Comparison of ENCODE assay signal across 10 cellular contexts in the genomic region with DNA sequence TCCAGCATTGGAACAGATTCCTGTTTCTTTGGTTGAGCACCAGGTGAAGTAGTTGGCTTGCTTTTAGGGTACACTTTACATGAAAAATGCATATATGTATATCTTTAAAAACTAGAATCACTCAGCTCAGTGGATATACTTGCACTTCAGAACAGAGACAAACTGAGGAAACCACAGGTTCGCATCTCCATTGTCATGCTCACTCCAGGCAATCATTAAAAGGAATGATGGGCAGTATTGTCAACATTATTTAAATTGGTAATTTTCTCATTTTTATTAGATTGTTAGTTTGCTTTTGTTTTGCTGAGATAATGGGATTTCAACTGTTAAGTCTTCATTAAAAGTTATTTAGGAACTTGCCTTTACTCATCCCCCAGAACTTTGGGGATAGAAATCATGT.
"Had no signal": no experiment of that assay in that cellular context is flagged by ENCODE, and none has a peak within 500 bp of the region (broad histone marks: within the 10 kb centered on the region; RNA-seq: fewer than 3 reads in every experiment).

No MANE protein-coding gene starts in this region.

- FAIRE-seq: HepG2, HTR-8/SVneo, K562 had no signal

- H3K27ac ChIP-seq: HL-60, KMS-11 had no signal

- DNase-seq: IMR-90, Karpas-422, KBM-7, KG1 had no signal

- H3K27ac Mint-ChIP-seq: IgD-negative memory B cell had no signal

- H3K9ac ChIP-seq: KMS-11 had no signal

- H3K9me3 Mint-ChIP-seq: IgD-negative memory B cell had no signal

- H3K4me3 Mint-ChIP-seq: IgD-negative memory B cell had no signal

- H3K4me2 ChIP-seq: KMS-11 had no signal

- ATAC-seq: HepG2, K562 had no signal

- H3K36me3 Mint-ChIP-seq: IgD-negative memory B cell had no signal

- H3K4me3 ChIP-seq: K562 had no signal
